ENCODE assay signal across 8 cellular contexts in the genomic region with DNA sequence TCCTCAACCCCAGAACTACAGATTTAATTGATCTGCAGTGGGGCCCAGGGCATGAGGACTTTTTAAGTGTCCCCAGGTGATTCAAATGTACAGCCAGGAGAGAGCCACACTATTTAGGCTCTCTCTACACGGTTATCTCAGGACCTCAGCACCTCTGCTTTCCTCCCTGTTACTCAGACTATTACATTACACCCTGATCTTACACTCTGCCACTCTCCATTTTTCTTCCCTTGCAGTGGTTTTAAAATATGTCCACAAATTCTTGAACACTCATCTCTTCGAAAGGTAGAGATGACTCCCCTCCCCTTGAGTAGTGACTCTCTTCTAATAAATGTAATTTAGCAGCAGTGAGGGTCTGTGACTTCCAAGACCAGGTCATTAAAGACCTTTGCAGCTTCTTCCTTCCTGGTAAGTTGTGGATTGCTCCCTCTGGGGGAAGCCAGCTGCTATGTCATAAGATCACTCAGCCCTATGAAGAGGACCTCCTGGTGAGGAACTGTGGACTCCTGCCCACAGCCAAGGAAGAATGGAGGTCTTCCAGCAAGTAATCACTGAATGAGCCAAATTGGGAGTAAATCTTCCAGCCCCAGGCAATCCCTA.
A peak's percentile ranks its signal among the peaks of the same experiment; 100 is the strongest.
DNase-seq lines count a peak whose midpoint lies in the region; ATAC-seq and TF ChIP-seq lines count a peak whose summit lies in the region.

No MANE protein-coding gene starts in this region.

- peak; percentile 71 for TF ChIP-seq CTCF in GM12873 (IDR thresholded peaks at IDR 0.05; ENCODE audit: insufficient read depth, low read depth, low read length, missing control alignments)
- peak; percentile 75 for TF ChIP-seq CTCF in epithelial cell of proximal tubule (conservative IDR thresholded peaks at IDR 0.05; ENCODE audit: low read depth, low read length)
- peak; percentile 74 for TF ChIP-seq CTCF in osteoblast (IDR thresholded peaks at IDR 0.05; ENCODE audit: extremely low read depth, low read depth, low read length)

- H3K36me3 ChIP-seq in ACC112 (ENCODE audit: insufficient read depth, low read length) (no peaks in the 10 kb centered on the region), osteoblast (ENCODE audit: insufficient read depth, low read length) (no peaks in the 10 kb centered on the region)

- DNase-seq in RPMI8226 (peak; percentile 54), epithelial cell of proximal tubule (ENCODE audit: low read depth) (no peak), osteoblast (ENCODE audit: insufficient read length, low spot score, missing footprints) (no peak), cortex of kidney (lab: John Stamatoyannopoulos, UW) (no peak)

- H4K20me1 ChIP-seq in osteoblast (ENCODE audit: insufficient read depth, low read length), result no peaks in the 10 kb centered on the region

- H3K4me1 ChIP-seq in ACC112 (ENCODE audit: control insufficient read depth, insufficient read depth, low read length, unreplicated experiment) (no peaks in the 10 kb centered on the region), osteoblast (ENCODE audit: insufficient read depth, low read length) (no peaks in the 10 kb centered on the region)

- no peaks in the 10 kb centered on the region for H3K9me3 ChIP-seq in osteoblast (ENCODE audit: low read depth, low read length)

- no peak overlapping the region for H3K4me2 ChIP-seq in osteoblast (ENCODE audit: insufficient read depth, low read length)

- H2AFZ ChIP-seq in ACC112 (ENCODE audit: low read length, unreplicated experiment) (peak overlapping the region; percentile 39), osteoblast (ENCODE audit: low read length) (peak overlapping the region; percentile 66)

- ATAC-seq in HG02852 (IDR thresholded peaks at IDR 0.05; ENCODE audit: unreplicated experiment) (peak; percentile 74), HG02571 (IDR thresholded peaks at IDR 0.05; ENCODE audit: unreplicated experiment) (no peak)

- H3K27ac ChIP-seq in ACC112 (ENCODE audit: low read depth, low read length) (no peak overlapping the region), osteoblast (ENCODE audit: low read depth, low read length) (no peak overlapping the region)

- H3K79me2 ChIP-seq in ACC112 (ENCODE audit: control insufficient read depth, insufficient read depth, low read length, unreplicated experiment) (no peaks in the 10 kb centered on the region), osteoblast (ENCODE audit: insufficient read depth, low read length) (no peaks in the 10 kb centered on the region)

- H3K4me3 ChIP-seq in ACC112 (ENCODE audit: low read depth, low read length) (no peak overlapping the region), epithelial cell of proximal tubule (ENCODE audit: low read depth, low read length) (no peak overlapping the region), osteoblast (ENCODE audit: insufficient read depth, low read length) (no peak overlapping the region)

- H3K27me3 ChIP-seq in ACC112 (ENCODE audit: insufficient read depth, low read length), result no peaks in the 10 kb centered on the region
- no peaks in the 10 kb centered on the region for H3K27me3 ChIP-seq in osteoblast (ENCODE audit: insufficient read depth, low read length)
